26 cellular contexts compared by ENCODE assay signal in the genomic region with DNA sequence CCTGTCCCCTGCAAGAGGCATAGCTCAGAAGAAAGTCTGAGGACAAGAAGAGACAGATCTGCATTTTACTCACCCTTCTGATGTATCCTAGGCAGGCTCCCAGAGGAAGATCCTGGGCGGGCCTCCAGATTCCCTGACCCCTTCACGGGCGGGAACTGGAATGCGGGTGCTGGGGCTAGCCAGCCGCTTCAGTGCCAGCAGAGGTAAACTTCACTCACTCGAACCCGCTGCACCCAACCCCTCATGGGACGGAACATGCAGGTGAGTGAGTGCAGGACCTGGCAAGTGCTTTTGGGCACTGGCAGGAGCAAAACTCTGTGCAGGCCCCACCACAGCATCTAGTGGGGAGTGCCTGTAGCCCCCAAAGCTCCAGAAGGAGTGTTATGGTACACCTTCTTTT.
"Had no signal": no experiment of that assay in that cellular context is flagged by ENCODE, and none has a peak within 500 bp of the region (broad histone marks: within the 10 kb centered on the region; RNA-seq: fewer than 3 reads in every experiment).

No MANE protein-coding gene starts in this region.

- H3K4me3 ChIP-seq: left lung, lower lobe of right lung, right atrium auricular region, right lobe of liver, stomach, testis, thyroid gland, transverse colon, upper lobe of left lung, vagina had no signal

- H2AFZ ChIP-seq: parathyroid adenoma had no signal

- H3K27ac ChIP-seq: left lung, lower lobe of right lung, parathyroid adenoma, right atrium auricular region, right lobe of liver, stomach, testis, thyroid gland, transverse colon, upper lobe of left lung, vagina had no signal

- H3K27me3 Mint-ChIP-seq: naive thymus-derived CD8-positive, alpha-beta T cell; stimulated activated naive B cell treated with anti-CD40 and anti-IgM and Interleukin-4, amounts not matched to agents 10 μg/mL and 1 μg/mL and 100 μg/mL, for 72 hours had no signal

- H3K9ac ChIP-seq: parathyroid adenoma had no signal

- H3K9me3 Mint-ChIP-seq: immature natural killer cell had no signal

- DNase-seq: hypothalamus; immature natural killer cell; kidney; left colon; lower lobe of right lung; mammary epithelial cell; mesenchymal stem cell; naive thymus-derived CD8-positive, alpha-beta T cell; occipital lobe; right lobe of liver; stimulated activated CD4-positive, alpha-beta T cell treated with anti-CD3 and anti-CD28 coated beads, Interleukin-12 subunit alpha, Interleukin-12 subunit beta, amount 100 ng/mL, for 4 hours; stimulated activated CD4-positive, alpha-beta T cell treated with anti-CD3 and anti-CD28 coated beads, Interleukin-15, amount 100 ng/mL, for 24 hours; stimulated activated CD4-positive, alpha-beta T cell treated with anti-CD3 and anti-CD28 coated beads, Interleukin-2, amount 100 ng/mL, for 24 hours; stimulated activated CD4-positive, alpha-beta T cell treated with anti-CD3 and anti-CD28 coated beads, Interleukin-4, amount 100 ng/mL, for 1 hour; stimulated activated naive B cell treated with anti-CD40 and anti-IgM and Interleukin-4, amounts not matched to agents 10 μg/mL and 1 μg/mL and 100 μg/mL, for 72 hours; stomach; thyroid gland; transverse colon had no signal

- H3K4me1 Mint-ChIP-seq: neural crest cell; stimulated activated naive B cell treated with anti-CD40 and anti-IgM and Interleukin-4, amounts not matched to agents 10 μg/mL and 1 μg/mL and 100 μg/mL, for 72 hours had no signal

- H3K27ac Mint-ChIP-seq: immature natural killer cell; naive thymus-derived CD8-positive, alpha-beta T cell; nephron; stimulated activated naive B cell treated with anti-CD40 and anti-IgM and Interleukin-4, amounts not matched to agents 10 μg/mL and 1 μg/mL and 100 μg/mL, for 72 hours had no signal

- H3K36me3 ChIP-seq: left lung, lower lobe of right lung, right atrium auricular region, right lobe of liver, stomach, thyroid gland, transverse colon, upper lobe of left lung, vagina had no signal

- H3K27me3 ChIP-seq: left lung, right atrium auricular region, right lobe of liver, stomach, testis, thyroid gland, transverse colon, upper lobe of left lung, vagina had no signal

- H3K9me3 ChIP-seq: lower lobe of right lung, right atrium auricular region, right lobe of liver, testis, thyroid gland, transverse colon, vagina had no signal

- H3K4me1 ChIP-seq: left lung, lower lobe of right lung, parathyroid adenoma, right atrium auricular region, right lobe of liver, stomach, testis, thyroid gland, transverse colon, upper lobe of left lung, vagina had no signal

- H3K4me3 Mint-ChIP-seq: immature natural killer cell; naive thymus-derived CD8-positive, alpha-beta T cell; nephron; neural crest cell; stimulated activated naive B cell treated with anti-CD40 and anti-IgM and Interleukin-4, amounts not matched to agents 10 μg/mL and 1 μg/mL and 100 μg/mL, for 72 hours had no signal

- ATAC-seq: left colon; left lung; lower lobe of right lung; naive thymus-derived CD8-positive, alpha-beta T cell; stimulated activated naive B cell treated with anti-CD40 and anti-IgM and Interleukin-4, amounts not matched to agents 10 μg/mL and 1 μg/mL and 100 μg/mL, for 72 hours had no signal

- H3K36me3 Mint-ChIP-seq: immature natural killer cell had no signal
